In the genomic region with DNA sequence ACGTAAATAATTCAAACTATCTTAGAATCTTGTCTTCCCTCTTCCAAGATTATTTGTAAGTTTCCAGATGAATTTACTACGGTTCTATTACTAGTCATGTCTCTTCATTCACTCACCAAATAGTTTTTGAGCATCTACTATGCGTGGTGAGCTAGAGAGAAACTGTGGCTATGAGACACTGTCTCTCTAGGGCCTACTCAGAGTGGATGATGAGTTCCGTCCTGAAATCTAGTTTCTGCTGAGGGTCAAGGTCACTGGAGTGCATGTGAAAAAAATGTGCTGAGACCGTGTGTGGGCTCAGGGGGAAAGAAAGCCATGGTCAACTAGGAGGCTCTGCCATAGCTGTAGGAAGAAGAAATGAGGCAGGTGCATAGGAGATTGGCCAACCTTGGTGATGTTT, we compare ENCODE assay signal across 20 cellular contexts.
DNase-seq lines count a peak whose midpoint lies in the region; ATAC-seq and TF ChIP-seq lines count a peak whose summit lies in the region.
"Had no signal": no experiment of that assay in that cellular context is flagged by ENCODE, and none has a peak within 500 bp of the region (broad histone marks: within the 10 kb centered on the region; RNA-seq: fewer than 3 reads in every experiment).

No MANE protein-coding gene starts in this region.

- no peak overlapping the region for H3K4me3 Mint-ChIP-seq in T-helper 1 cell treated with Interleukin-12 subunit alpha and Interleukin-12 subunit beta and Interleukin-4 antibody, amounts not matched to agents 30 μg/mL and 1 μg/mL, for 36 hours
- peak overlapping the region; percentile 0 for H3K4me3 Mint-ChIP-seq in activated T-helper 17 cell treated with anti-CD3 and anti-CD28 coated beads, Interleukin-2, amount 50 U/mL, for 72 hours

- DNase-seq in T-helper 1 cell (no peak), HuH-7.5 (ENCODE audit: low spot score) (no peak), erythroblast (lab: John Stamatoyannopoulos, UW) (no peak)
- DNase-seq: activated T-cell treated with anti-CD3 and anti-CD28 coated beads, Interleukin-2, amount 50 U/mL, for 1 hour; COR-L47; esophagus squamous epithelium; GF-D8; heart right ventricle; left cardiac atrium; mucosa of descending colon; NCI-H1105 treated with DMSO at 0.1 percent for 48 hours; OCI-M1; posterior cingulate gyrus; spleen had no signal

- H3K4me1 Mint-ChIP-seq in T-helper 1 cell treated with Interleukin-12 subunit alpha and Interleukin-12 subunit beta and Interleukin-4 antibody, amounts not matched to agents 30 μg/mL and 1 μg/mL, for 36 hours (ENCODE audit: low read depth), result peaks cover 42% of the 10 kb centered on the region
- H3K4me1 Mint-ChIP-seq in activated T-helper 17 cell treated with anti-CD3 and anti-CD28 coated beads, Interleukin-2, amount 50 U/mL, for 72 hours, result peaks cover 26% of the 10 kb centered on the region

- H3K27ac Mint-ChIP-seq in T-helper 1 cell treated with Interleukin-12 subunit alpha and Interleukin-12 subunit beta and Interleukin-4 antibody, amounts not matched to agents 30 μg/mL and 1 μg/mL, for 36 hours, result peak overlapping the region; percentile 8
- H3K27ac Mint-ChIP-seq in activated T-helper 17 cell treated with anti-CD3 and anti-CD28 coated beads, Interleukin-2, amount 50 U/mL, for 72 hours, result no peak overlapping the region

- H3K36me3 Mint-ChIP-seq in T-helper 1 cell treated with Interleukin-12 subunit alpha and Interleukin-12 subunit beta and Interleukin-4 antibody, amounts not matched to agents 30 μg/mL and 1 μg/mL, for 36 hours (ENCODE audit: low read depth), result peaks cover 20% of the 10 kb centered on the region
- H3K36me3 Mint-ChIP-seq in activated T-helper 17 cell treated with anti-CD3 and anti-CD28 coated beads, Interleukin-2, amount 50 U/mL, for 72 hours (ENCODE audit: low read depth), result no peaks in the 10 kb centered on the region

- H3K27me3 Mint-ChIP-seq in T-helper 1 cell treated with Interleukin-12 subunit alpha and Interleukin-12 subunit beta and Interleukin-4 antibody, amounts not matched to agents 30 μg/mL and 1 μg/mL, for 36 hours (ENCODE audit: low read depth), result no peaks in the 10 kb centered on the region
- H3K27me3 Mint-ChIP-seq in activated T-helper 17 cell treated with anti-CD3 and anti-CD28 coated beads, Interleukin-2, amount 50 U/mL, for 72 hours, result no peaks in the 10 kb centered on the region

- no peak for TF ChIP-seq POLR2A in erythroblast (IDR thresholded peaks at IDR 0.05; ENCODE audit: low read length)

- H3K9me3 Mint-ChIP-seq in T-helper 1 cell treated with Interleukin-12 subunit alpha and Interleukin-12 subunit beta and Interleukin-4 antibody, amounts not matched to agents 30 μg/mL and 1 μg/mL, for 36 hours, result peaks cover 21% of the 10 kb centered on the region
- peaks cover 4% of the 10 kb centered on the region for H3K9me3 Mint-ChIP-seq in activated T-helper 17 cell treated with anti-CD3 and anti-CD28 coated beads, Interleukin-2, amount 50 U/mL, for 72 hours

- peak; percentile 49 for ATAC-seq in GM19043 (IDR thresholded peaks at IDR 0.05; ENCODE audit: low read depth, unreplicated experiment)
- peak; percentile 75 for ATAC-seq in HG03025 (IDR thresholded peaks at IDR 0.05; ENCODE audit: low FRiP score, unreplicated experiment)
- ATAC-seq in activated T-helper 17 cell treated with anti-CD3 and anti-CD28 coated beads, Interleukin-2, amount 50 U/mL, for 72 hours (replicated peaks), result peak; percentile 83
- no peak for ATAC-seq in GM18858 (IDR thresholded peaks at IDR 0.05; ENCODE audit: unreplicated experiment)
- ATAC-seq: heart right ventricle, HepG2, left cardiac atrium, mucosa of descending colon had no signal
